1 cellular context compared by ENCODE assay signal in genomic region chr17:82283208-82283749, GRCh38.
A peak's percentile ranks its signal among the peaks of the same experiment; 100 is the strongest.
TF ChIP-seq lines count a peak whose summit lies in the region.

No MANE protein-coding gene starts in this region.

TF ChIP-seq in IMR-90, 13 proteins besides CTCF, POLR2A, EP300 and RAD21 (continued from another document):
- TF ChIP-seq CEBPB (IDR thresholded peaks at IDR 0.05; ENCODE audit: low read depth, low read length) (no peak), MAZ (IDR thresholded peaks at IDR 0.05; ENCODE audit: borderline replicate concordance, low read depth, low read length) (peak; percentile 14; the same call in 1 of the 2 replicates), NFE2L2 (IDR thresholded peaks at IDR 0.05; ENCODE audit: low read depth, low read length) (peak; percentile 63; the same call in 1 of the 2 replicates), ELK1 (IDR thresholded peaks at IDR 0.05; ENCODE audit: borderline replicate concordance, low read depth, low read length) (no peak), MAFK (IDR thresholded peaks at IDR 0.05; ENCODE audit: low read depth, low read length) (no peak)
